ENCODE assay signal across 17 cellular contexts in genomic region chr4:26176621-26177121, GRCh38.
DNase-seq lines count a peak whose midpoint lies in the region; ATAC-seq and TF ChIP-seq lines count a peak whose summit lies in the region.
"Had no signal": no experiment of that assay in that cellular context is flagged by ENCODE, and none has a peak within 500 bp of the region (broad histone marks: within the 10 kb centered on the region; RNA-seq: fewer than 3 reads in every experiment).

No MANE protein-coding gene starts in this region.

- H3K36me3 ChIP-seq in aorta (ENCODE audit: control insufficient read depth in 1 of 2, insufficient read depth in 2 of 2, low read length in 1 of 2) (no peaks in the 10 kb centered on the region), colonic mucosa (no peaks in the 10 kb centered on the region)

- peaks cover 3% of the 10 kb centered on the region for H3K27me3 Mint-ChIP-seq in stimulated activated naive CD8-positive, alpha-beta T cell treated with anti-CD3 and anti-CD28 coated beads, Interleukin-15, Interleukin-2, amounts not matched to agents 100 ng/mL and 50 ng/mL, for 24 hours
- peaks cover 41% of the 10 kb centered on the region for H3K27me3 Mint-ChIP-seq in stimulated activated naive CD8-positive, alpha-beta T cell treated with anti-CD3 and anti-CD28 coated beads, Interleukin-15, amount 100 ng/mL, for 72 hours
- no peaks in the 10 kb centered on the region for H3K27me3 Mint-ChIP-seq in WTC11 (ENCODE audit: low read depth)

- DNase-seq in stimulated activated naive CD8-positive, alpha-beta T cell treated with anti-CD3 and anti-CD28 coated beads, Interleukin-15, amount 100 ng/mL, for 72 hours = no peak
- DNase-seq in cardiac fibroblast (ENCODE audit: low read depth in 2 of 2) (peak; percentile 71 to 86), kidney tubule cell (ENCODE audit: low spot score) (peak; percentile 24), aorta (no peak), WTC11 (ENCODE audit: low spot score) (no peak), NAMALWA (ENCODE audit: low spot score) (no peak), colonic mucosa (no peak)
- DNase-seq: activated CD4-positive, alpha-beta memory T cell treated with anti-CD3 and anti-CD28 coated beads, Interleukin-2, amount 10 ng/mL, durations not matched to agents 7 days and 5 days; activated effector memory CD4-positive, alpha-beta T cell treated with anti-CD3 and anti-CD28 coated beads, Interleukin-2, amount 50 U/mL, for 16 hours; NCI-H1048; NCI-H2171 treated with DMSO at 0.1 percent for 48 hours; occipital lobe; SHP77 treated with DMSO at 0.1 percent for 48 hours; trophoblast cell had no signal

- H3K4me1 Mint-ChIP-seq in stimulated activated naive CD8-positive, alpha-beta T cell treated with anti-CD3 and anti-CD28 coated beads, Interleukin-15, Interleukin-2, amounts not matched to agents 100 ng/mL and 50 ng/mL, for 24 hours (ENCODE audit: low read depth) = peaks cover 36% of the 10 kb centered on the region
- H3K4me1 Mint-ChIP-seq in stimulated activated naive CD8-positive, alpha-beta T cell treated with anti-CD3 and anti-CD28 coated beads, Interleukin-15, amount 100 ng/mL, for 72 hours = peaks cover 32% of the 10 kb centered on the region
- peaks cover 18% of the 10 kb centered on the region for H3K4me1 Mint-ChIP-seq in WTC11
- H3K4me1 Mint-ChIP-seq: central memory CD8-positive, alpha-beta T cell had no signal

- no peaks in the 10 kb centered on the region for H3K9me3 Mint-ChIP-seq in stimulated activated naive CD8-positive, alpha-beta T cell treated with anti-CD3 and anti-CD28 coated beads, Interleukin-15, Interleukin-2, amounts not matched to agents 100 ng/mL and 50 ng/mL, for 24 hours
- peaks cover 0 to 5% of the 10 kb centered on the region in 2 donors for H3K9me3 Mint-ChIP-seq in stimulated activated naive CD8-positive, alpha-beta T cell treated with anti-CD3 and anti-CD28 coated beads, Interleukin-15, amount 100 ng/mL, for 72 hours
- peaks cover 11% of the 10 kb centered on the region; the same call in 1 of the 2 replicates for H3K9me3 Mint-ChIP-seq in WTC11
- H3K9me3 Mint-ChIP-seq: activated CD4-positive, alpha-beta memory T cell treated with anti-CD3 and anti-CD28 coated beads, Interleukin-2, amount 10 ng/mL, durations not matched to agents 7 days and 5 days; central memory CD8-positive, alpha-beta T cell; memory B cell had no signal

- H3K27ac ChIP-seq in aorta (ENCODE audit: low read depth in 1 of 2, low read length in 2 of 2) = no peak overlapping the region
- H3K27ac ChIP-seq in colonic mucosa = no peak overlapping the region

- peak overlapping the region; percentile 29 for H3K27ac Mint-ChIP-seq in stimulated activated naive CD8-positive, alpha-beta T cell treated with anti-CD3 and anti-CD28 coated beads, Interleukin-15, Interleukin-2, amounts not matched to agents 100 ng/mL and 50 ng/mL, for 24 hours
- H3K27ac Mint-ChIP-seq in stimulated activated naive CD8-positive, alpha-beta T cell treated with anti-CD3 and anti-CD28 coated beads, Interleukin-15, amount 100 ng/mL, for 72 hours = peak overlapping the region in 1 of 2 donors; percentile 88
- no peak overlapping the region for H3K27ac Mint-ChIP-seq in WTC11
- H3K27ac Mint-ChIP-seq: activated CD4-positive, alpha-beta memory T cell treated with anti-CD3 and anti-CD28 coated beads, Interleukin-2, amount 10 ng/mL, durations not matched to agents 7 days and 5 days; memory B cell had no signal

- CTCF ChIA-PET in WTC11 (lab: Charles Lee) = interaction anchor here (0.9 kb wide), 1 partner anchor 12 kb away, joined by 3 read pairs; no protein-coding TSS in a partner anchor

- TF ChIP-seq CTCF in cardiac fibroblast (IDR thresholded peaks at IDR 0.05; ENCODE audit: low read depth, low read length) (no peak), WTC11 (IDR thresholded peaks at IDR 0.05) (no peak), colonic mucosa (IDR thresholded peaks at IDR 0.05) (no peak)

- H3K4me1 ChIP-seq in aorta (ENCODE audit: control insufficient read depth in 1 of 2, insufficient read depth in 2 of 2, low read length in 2 of 2) (no peaks in the 10 kb centered on the region), colonic mucosa (peaks cover 4% of the 10 kb centered on the region)

- no peak overlapping the region for H3K4me3 Mint-ChIP-seq in stimulated activated naive CD8-positive, alpha-beta T cell treated with anti-CD3 and anti-CD28 coated beads, Interleukin-15, Interleukin-2, amounts not matched to agents 100 ng/mL and 50 ng/mL, for 24 hours
- no peak overlapping the region for H3K4me3 Mint-ChIP-seq in stimulated activated naive CD8-positive, alpha-beta T cell treated with anti-CD3 and anti-CD28 coated beads, Interleukin-15, amount 100 ng/mL, for 72 hours
- no peak overlapping the region for H3K4me3 Mint-ChIP-seq in WTC11
- H3K4me3 Mint-ChIP-seq: activated CD4-positive, alpha-beta memory T cell treated with anti-CD3 and anti-CD28 coated beads, Interleukin-2, amount 10 ng/mL, durations not matched to agents 7 days and 5 days; central memory CD8-positive, alpha-beta T cell; memory B cell had no signal

- H3K9ac ChIP-seq in colonic mucosa (ENCODE audit: low read depth in 2 of 2, low read length in 2 of 2) = no peak overlapping the region

- H3K9me3 ChIP-seq in aorta (ENCODE audit: control insufficient read depth, low read length) = no peaks in the 10 kb centered on the region
- no peaks in the 10 kb centered on the region for H3K9me3 ChIP-seq in colonic mucosa

- no peak overlapping the region for H3K4me3 ChIP-seq in cardiac fibroblast (replicated peaks in 1 of 2; ENCODE audit: low read depth in 2 of 2, low read length in 2 of 2)
- no peak overlapping the region for H3K4me3 ChIP-seq in aorta (ENCODE audit: low read length in 2 of 2)
- no peak overlapping the region for H3K4me3 ChIP-seq in colonic mucosa

- POLR2A ChIA-PET in WTC11 (lab: Charles Lee) = no interaction called here

- H3K36me3 Mint-ChIP-seq in stimulated activated naive CD8-positive, alpha-beta T cell treated with anti-CD3 and anti-CD28 coated beads, Interleukin-15, Interleukin-2, amounts not matched to agents 100 ng/mL and 50 ng/mL, for 24 hours (ENCODE audit: low read depth) = no peaks in the 10 kb centered on the region
- no peaks in the 10 kb centered on the region for H3K36me3 Mint-ChIP-seq in WTC11
- H3K36me3 Mint-ChIP-seq: memory B cell had no signal

- intact Hi-C loops in aorta (cut with DNase I) (no loop called here), colonic mucosa (cut with DNase I) (no loop called here)

- no peak for ATAC-seq in stimulated activated naive CD8-positive, alpha-beta T cell treated with anti-CD3 and anti-CD28 coated beads, Interleukin-15, amount 100 ng/mL, for 72 hours
- ATAC-seq in aorta (ENCODE audit: low FRiP score) (peak; percentile 11), WTC11 (no peak)

- WGBS in aorta, 2 donors = 49 to 57% methylated on average over 6 of the region's 6 CpGs

- H3K27me3 ChIP-seq in aorta (ENCODE audit: control insufficient read depth in 1 of 2, insufficient read depth in 2 of 2, low read length in 1 of 2) = peaks cover 0 to 2% of the 10 kb centered on the region in 2 donors
- H3K27me3 ChIP-seq in colonic mucosa = no peaks in the 10 kb centered on the region

TF ChIP-seq in WTC11, 78 proteins besides CTCF, POLR2A, EP300 and RAD21:
- TF ChIP-seq JUN (CRISPR knock-in tag; IDR thresholded peaks at IDR 0.05) (no peak), SOX15 (CRISPR knock-in tag; IDR thresholded peaks at IDR 0.05) (no peak), SP1 (CRISPR knock-in tag; conservative IDR thresholded peaks at IDR 0.05) (no peak), ZNF416 (CRISPR knock-in tag; IDR thresholded peaks at IDR 0.05) (no peak), ZNF232 (CRISPR knock-in tag; IDR thresholded peaks at IDR 0.05) (no peak), ELF4 (CRISPR knock-in tag; IDR thresholded peaks at IDR 0.05; ENCODE audit: low read depth) (no peak)
- TF ChIP-seq, protein P1, sequence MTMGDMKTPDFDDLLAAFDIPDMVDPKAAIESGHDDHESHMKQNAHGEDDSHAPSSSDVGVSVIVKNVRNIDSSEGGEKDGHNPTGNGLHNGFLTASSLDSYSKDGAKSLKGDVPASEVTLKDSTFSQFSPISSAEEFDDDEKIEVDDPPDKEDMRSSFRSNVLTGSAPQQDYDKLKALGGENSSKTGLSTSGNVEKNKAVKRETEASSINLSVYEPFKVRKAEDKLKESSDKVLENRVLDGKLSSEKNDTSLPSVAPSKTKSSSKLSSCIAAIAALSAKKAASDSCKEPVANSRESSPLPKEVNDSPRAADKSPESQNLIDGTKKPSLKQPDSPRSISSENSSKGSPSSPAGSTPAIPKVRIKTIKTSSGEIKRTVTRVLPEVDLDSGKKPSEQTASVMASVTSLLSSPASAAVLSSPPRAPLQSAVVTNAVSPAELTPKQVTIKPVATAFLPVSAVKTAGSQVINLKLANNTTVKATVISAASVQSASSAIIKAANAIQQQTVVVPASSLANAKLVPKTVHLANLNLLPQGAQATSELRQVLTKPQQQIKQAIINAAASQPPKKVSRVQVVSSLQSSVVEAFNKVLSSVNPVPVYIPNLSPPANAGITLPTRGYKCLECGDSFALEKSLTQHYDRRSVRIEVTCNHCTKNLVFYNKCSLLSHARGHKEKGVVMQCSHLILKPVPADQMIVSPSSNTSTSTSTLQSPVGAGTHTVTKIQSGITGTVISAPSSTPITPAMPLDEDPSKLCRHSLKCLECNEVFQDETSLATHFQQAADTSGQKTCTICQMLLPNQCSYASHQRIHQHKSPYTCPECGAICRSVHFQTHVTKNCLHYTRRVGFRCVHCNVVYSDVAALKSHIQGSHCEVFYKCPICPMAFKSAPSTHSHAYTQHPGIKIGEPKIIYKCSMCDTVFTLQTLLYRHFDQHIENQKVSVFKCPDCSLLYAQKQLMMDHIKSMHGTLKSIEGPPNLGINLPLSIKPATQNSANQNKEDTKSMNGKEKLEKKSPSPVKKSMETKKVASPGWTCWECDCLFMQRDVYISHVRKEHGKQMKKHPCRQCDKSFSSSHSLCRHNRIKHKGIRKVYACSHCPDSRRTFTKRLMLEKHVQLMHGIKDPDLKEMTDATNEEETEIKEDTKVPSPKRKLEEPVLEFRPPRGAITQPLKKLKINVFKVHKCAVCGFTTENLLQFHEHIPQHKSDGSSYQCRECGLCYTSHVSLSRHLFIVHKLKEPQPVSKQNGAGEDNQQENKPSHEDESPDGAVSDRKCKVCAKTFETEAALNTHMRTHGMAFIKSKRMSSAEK (CRISPR knock-in tag; IDR thresholded peaks at IDR 0.05; ENCODE audit: borderline replicate concordance) = no peak
TF ChIP-seq in WTC11: peak in this region for 0.

Comparison
In these comparisons a context has a peak if more than half of its experiments do, and no peak if none do; other contexts are left out.
1. DNase-seq: peak in cardiac fibroblast (2 of 2) and kidney tubule cell (single experiment); none in stimulated activated naive CD8-positive, alpha-beta T cell treated with anti-CD3 and anti-CD28 coated beads, Interleukin-15, amount 100 ng/mL, for 72 hours (0 of 2), aorta (0 of 2), WTC11 (single experiment), NAMALWA (single experiment) and colonic mucosa (single experiment).